In genomic region chr16:66891360-66891759, GRCh38 we compare ENCODE assay signal across 29 cellular contexts. TPM values are rescaled to one million over a fixed set of nuclear protein-coding genes. Genes with fewer than 3 reads are reported as not detected.
A peak's percentile ranks its signal among the peaks of the same experiment; 100 is the strongest.
DNase-seq lines count a peak whose midpoint lies in the region; ATAC-seq and TF ChIP-seq lines count a peak whose summit lies in the region.
"Had no signal": no experiment of that assay in that cellular context is flagged by ENCODE, and none has a peak within 500 bp of the region (broad histone marks: within the 10 kb centered on the region; RNA-seq: fewer than 3 reads in every experiment).

No MANE protein-coding gene starts in this region.

- CTCF ChIA-PET in activated CD4-positive, alpha-beta T cell treated with anti-CD3 and anti-CD28 coated beads for 36 hours (lab: Charles Lee): interaction anchor here (0.7 to 2.7 kb wide), 6 partner anchors 22 to 62 kb away, joined by 3 to 15 read pairs (median 5); partner anchors contain the start of gene NAE1
- CTCF ChIA-PET in MCF 10A (lab: Yijun Ruan, JAX): interaction anchor here (0.7 to 2.4 kb wide), 6 partner anchors 15 to 212 kb away, joined by 3 to 8 read pairs (median 4); partner anchors contain the start of gene NAE1

- ATAC-seq in activated CD4-positive, alpha-beta T cell treated with anti-CD3 and anti-CD28 coated beads for 36 hours: no peak
- ATAC-seq: Right ventricle myocardium inferior had no signal

- H3K9me3 Mint-ChIP-seq in activated CD4-positive, alpha-beta T cell treated with anti-CD3 and anti-CD28 coated beads, Interleukin-2, amount 10 ng/mL, durations not matched to agents 24 days and 14 days: no peaks in the 10 kb centered on the region
- H3K9me3 Mint-ChIP-seq in activated CD4-positive, alpha-beta T cell treated with anti-CD3 and anti-CD28 coated beads for 36 hours (ENCODE audit: low read depth): no peaks in the 10 kb centered on the region
- H3K9me3 Mint-ChIP-seq in MCF 10A (ENCODE audit: unreplicated experiment) (no peaks in the 10 kb centered on the region), nephron progenitor cell (no peaks in the 10 kb centered on the region)
- H3K9me3 Mint-ChIP-seq: CD8-positive, alpha-beta memory T cell; HFFc6 had no signal

- TF ChIP-seq POLR2A in breast epithelium (IDR thresholded peaks at IDR 0.05): no peak

- no peak overlapping the region for H3K27ac ChIP-seq in breast epithelium
- H3K27ac ChIP-seq in effector memory CD4-positive, alpha-beta T cell (ENCODE audit: insufficient read depth, low read length, poor library complexity, severe bottlenecking): no peak overlapping the region
- H3K27ac ChIP-seq: 22Rv1, C4-2B, PC-9, SJSA1 had no signal

- H3K4me3 Mint-ChIP-seq in activated CD4-positive, alpha-beta T cell treated with anti-CD3 and anti-CD28 coated beads, Interleukin-2, amount 10 ng/mL, durations not matched to agents 24 days and 14 days: no peak overlapping the region
- no peak overlapping the region for H3K4me3 Mint-ChIP-seq in activated CD4-positive, alpha-beta T cell treated with anti-CD3 and anti-CD28 coated beads for 36 hours
- H3K4me3 Mint-ChIP-seq in MCF 10A (ENCODE audit: unreplicated experiment): no peak overlapping the region
- H3K4me3 Mint-ChIP-seq in nephron progenitor cell: no peak overlapping the region
- H3K4me3 Mint-ChIP-seq: B cell; CD8-positive, alpha-beta memory T cell; HFFc6 had no signal

- no peaks in the 10 kb centered on the region for H3K27me3 ChIP-seq in breast epithelium
- no peaks in the 10 kb centered on the region for H3K27me3 ChIP-seq in effector memory CD4-positive, alpha-beta T cell (replicated peaks; ENCODE audit: control insufficient read depth, insufficient read depth, low read length, poor library complexity, severe bottlenecking)
- H3K27me3 ChIP-seq: SJSA1 had no signal

- no peaks in the 10 kb centered on the region for H3K36me3 ChIP-seq in breast epithelium
- peaks cover 2% of the 10 kb centered on the region for H3K36me3 ChIP-seq in effector memory CD4-positive, alpha-beta T cell (ENCODE audit: control insufficient read depth, insufficient read depth, low read length)

- H3K9me3 ChIP-seq in breast epithelium: no peaks in the 10 kb centered on the region
- no peaks in the 10 kb centered on the region for H3K9me3 ChIP-seq in effector memory CD4-positive, alpha-beta T cell (ENCODE audit: control insufficient read depth, low read length)
- H3K9me3 ChIP-seq: HAP-1, SJSA1 had no signal

- POLR2A ChIA-PET in activated CD4-positive, alpha-beta T cell treated with anti-CD3 and anti-CD28 coated beads for 36 hours (lab: Charles Lee): no interaction called here
- POLR2A ChIA-PET in MCF 10A (lab: Yijun Ruan, JAX): interaction anchor here (5.2 kb wide), 1 partner anchor 10 kb away, joined by 25 read pairs; the partner anchor contains the start of gene PDP2

- no peak for DNase-seq in activated CD4-positive, alpha-beta T cell treated with anti-CD3 and anti-CD28 coated beads, Interleukin-2, amount 10 ng/mL, durations not matched to agents 24 days and 14 days
- DNase-seq in activated CD4-positive, alpha-beta T cell treated with anti-CD3 and anti-CD28 coated beads for 36 hours: no peak
- DNase-seq in MCF 10A (ENCODE audit: unreplicated experiment): no peak
- DNase-seq in breast epithelium (ENCODE audit: low spot score in 2 of 2): no peak
- no peak for DNase-seq in nephron progenitor cell
- no peak for DNase-seq in effector memory CD4-positive, alpha-beta T cell
- DNase-seq: Calu3; CD8-positive, alpha-beta memory T cell; DMS79 treated with DMSO at 0.1 percent for 48 hours; GF-D8; GOT3; HFFc6; IMR-90; KG1; MM.1S; NCI-H1417; NCI-H1694; NCI-H2029 treated with DMSO at 0.1 percent for 48 hours; NCI-H2227 treated with DMSO at 0.1 percent for 48 hours; NCI-H526 treated with DMSO at 0.1 percent for 48 hours; PC-9 had no signal

- intact Hi-C loops in activated CD4-positive, alpha-beta T cell treated with anti-CD3 and anti-CD28 coated beads, Interleukin-2, amount 10 ng/mL, durations not matched to agents 24 days and 14 days (cut with micrococcal nuclease): no loop called here
- intact Hi-C loops in activated CD4-positive, alpha-beta T cell treated with anti-CD3 and anti-CD28 coated beads for 36 hours (cut with DNase I, micrococcal nuclease): no loop called here
- intact Hi-C loops in MCF 10A (cut with micrococcal nuclease) (no loop called here), breast epithelium (cut with DNase I; ENCODE audit: low total_unique reads) (no loop called here)

- peak overlapping the region; percentile 5 for H3K27ac Mint-ChIP-seq in activated CD4-positive, alpha-beta T cell treated with anti-CD3 and anti-CD28 coated beads, Interleukin-2, amount 10 ng/mL, durations not matched to agents 24 days and 14 days
- H3K27ac Mint-ChIP-seq in activated CD4-positive, alpha-beta T cell treated with anti-CD3 and anti-CD28 coated beads for 36 hours: no peak overlapping the region
- peak overlapping the region; percentile 23 for H3K27ac Mint-ChIP-seq in MCF 10A (ENCODE audit: low read depth, unreplicated experiment)
- peak overlapping the region; percentile 89 for H3K27ac Mint-ChIP-seq in nephron progenitor cell
- H3K27ac Mint-ChIP-seq: B cell, HFFc6 had no signal

- peaks cover 38% of the 10 kb centered on the region for H3K4me1 Mint-ChIP-seq in activated CD4-positive, alpha-beta T cell treated with anti-CD3 and anti-CD28 coated beads, Interleukin-2, amount 10 ng/mL, durations not matched to agents 24 days and 14 days
- peaks cover 28% of the 10 kb centered on the region for H3K4me1 Mint-ChIP-seq in activated CD4-positive, alpha-beta T cell treated with anti-CD3 and anti-CD28 coated beads for 36 hours
- H3K4me1 Mint-ChIP-seq in MCF 10A (ENCODE audit: insufficient read depth, unreplicated experiment) (peaks cover 15% of the 10 kb centered on the region), nephron progenitor cell (peaks cover 26% of the 10 kb centered on the region)
- H3K4me1 Mint-ChIP-seq: B cell had no signal

- peaks cover 45% of the 10 kb centered on the region for H3K36me3 Mint-ChIP-seq in activated CD4-positive, alpha-beta T cell treated with anti-CD3 and anti-CD28 coated beads, Interleukin-2, amount 10 ng/mL, durations not matched to agents 24 days and 14 days (ENCODE audit: low read depth)
- peaks cover 22% of the 10 kb centered on the region for H3K36me3 Mint-ChIP-seq in activated CD4-positive, alpha-beta T cell treated with anti-CD3 and anti-CD28 coated beads for 36 hours (ENCODE audit: low read depth)
- peaks cover 39% of the 10 kb centered on the region for H3K36me3 Mint-ChIP-seq in MCF 10A (ENCODE audit: insufficient read depth, unreplicated experiment)
- peaks cover 12% of the 10 kb centered on the region for H3K36me3 Mint-ChIP-seq in nephron progenitor cell (ENCODE audit: low read depth)

- H3K4me1 ChIP-seq in breast epithelium: peaks cover 4 to 5% of the 10 kb centered on the region in 2 donors
- H3K4me1 ChIP-seq in effector memory CD4-positive, alpha-beta T cell (ENCODE audit: control insufficient read depth, insufficient read depth, low read length, poor library complexity, severe bottlenecking): no peaks in the 10 kb centered on the region

- no TSS peak for BruUV-seq in MCF 10A (replicated peaks; lab: Mats Ljungman, UMichigan)

- H3K4me3 ChIP-seq in breast epithelium: no peak overlapping the region
- H3K4me3 ChIP-seq in effector memory CD4-positive, alpha-beta T cell (ENCODE audit: insufficient read depth, low read depth, low read length, poor library complexity, severe bottlenecking): no peak overlapping the region
- H3K4me3 ChIP-seq: HAP-1, PC-9, SJSA1 had no signal

- TF ChIP-seq CTCF in MCF 10A (IDR thresholded peaks at IDR 0.05; ENCODE audit: unreplicated experiment): no peak
- TF ChIP-seq CTCF in breast epithelium (IDR thresholded peaks at IDR 0.05): no peak
- TF ChIP-seq CTCF in nephron progenitor cell (IDR thresholded peaks at IDR 0.05): no peak

- no peaks in the 10 kb centered on the region for H3K27me3 Mint-ChIP-seq in activated CD4-positive, alpha-beta T cell treated with anti-CD3 and anti-CD28 coated beads, Interleukin-2, amount 10 ng/mL, durations not matched to agents 24 days and 14 days
- no peaks in the 10 kb centered on the region for H3K27me3 Mint-ChIP-seq in activated CD4-positive, alpha-beta T cell treated with anti-CD3 and anti-CD28 coated beads for 36 hours
- no peaks in the 10 kb centered on the region for H3K27me3 Mint-ChIP-seq in MCF 10A (ENCODE audit: insufficient read depth, unreplicated experiment)
- H3K27me3 Mint-ChIP-seq in nephron progenitor cell (ENCODE audit: low read depth, poor library complexity): peaks cover under 1% of the 10 kb centered on the region
- H3K27me3 Mint-ChIP-seq: B cell; CD8-positive, alpha-beta memory T cell had no signal

RNA-seq across cellular contexts. Expression of gene PDP2, which starts 11.0 kb away (rescaled TPM):
- 48.0 and 51.8 TPM in 2 replicates for total RNA-seq in activated CD4-positive, alpha-beta T cell treated with anti-CD3 and anti-CD28 coated beads, Interleukin-2, amount 10 ng/mL, durations not matched to agents 24 days and 14 days
- 10 to 100 TPM; 27.8 to 36.6 TPM for total RNA-seq in activated CD4-positive, alpha-beta T cell treated with anti-CD3 and anti-CD28 coated beads for 36 hours
- total RNA-seq in MCF 10A (2022) (21.5 and 22.8 TPM in 2 replicates), breast epithelium (10 to 100 TPM in 1 of 3 donors, 1 to 10 TPM in 2; 8.8 to 18.6 (median 9.4) TPM)

RNA-seq across cellular contexts. Expression of gene CDH16, which starts 27.3 kb away (rescaled TPM):
- not detected in 2 replicates for total RNA-seq in activated CD4-positive, alpha-beta T cell treated with anti-CD3 and anti-CD28 coated beads, Interleukin-2, amount 10 ng/mL, durations not matched to agents 24 days and 14 days
- total RNA-seq in activated CD4-positive, alpha-beta T cell treated with anti-CD3 and anti-CD28 coated beads for 36 hours: not detected
- total RNA-seq in MCF 10A (2022) (0.25 TPM in 1 of 2 replicates, not detected in the other), breast epithelium (not detected)
- total RNA-seq: B cell; Calu3; CD8-positive, alpha-beta memory T cell; IMR-90; NCI-H460; PC-9; RPMI7951; SJSA1 had no signal

RNA-seq across cellular contexts. Expression of gene RRAD, which starts 34.0 kb away (rescaled TPM):
- total RNA-seq in activated CD4-positive, alpha-beta T cell treated with anti-CD3 and anti-CD28 coated beads, Interleukin-2, amount 10 ng/mL, durations not matched to agents 24 days and 14 days: 1.3 TPM in 2 replicates
- under 1 TPM; 0.19 to 0.55 TPM for total RNA-seq in activated CD4-positive, alpha-beta T cell treated with anti-CD3 and anti-CD28 coated beads for 36 hours
- 0.29 TPM in 1 of 2 replicates, not detected in the other for total RNA-seq in MCF 10A (2022)
- total RNA-seq in breast epithelium: 10 to 100 TPM in 1 of 3 donors, 1 to 10 TPM in 2; 7.7 to 11.1 (median 8.0) TPM

RNA-seq across cellular contexts. Expression of gene CIAO2B, which starts 42.8 kb away (rescaled TPM):
- 170 and 176 TPM in 2 replicates for total RNA-seq in activated CD4-positive, alpha-beta T cell treated with anti-CD3 and anti-CD28 coated beads, Interleukin-2, amount 10 ng/mL, durations not matched to agents 24 days and 14 days
- total RNA-seq in activated CD4-positive, alpha-beta T cell treated with anti-CD3 and anti-CD28 coated beads for 36 hours: 100 to 1,000 TPM; 171 to 186 TPM
- 133 and 159 TPM in 2 replicates for total RNA-seq in MCF 10A (2022)
- total RNA-seq in breast epithelium: 10 to 100 TPM; 45.7 to 77.3 (median 65.4) TPM

RNA-seq across cellular contexts. Expression of gene CES2, which starts 44.0 kb away (rescaled TPM):
- total RNA-seq in activated CD4-positive, alpha-beta T cell treated with anti-CD3 and anti-CD28 coated beads, Interleukin-2, amount 10 ng/mL, durations not matched to agents 24 days and 14 days: 30.6 and 33.6 TPM in 2 replicates
- 10 to 100 TPM; 30.5 to 31.6 TPM for total RNA-seq in activated CD4-positive, alpha-beta T cell treated with anti-CD3 and anti-CD28 coated beads for 36 hours
- 65.7 and 68.7 TPM in 2 replicates for total RNA-seq in MCF 10A (2022)
- 10 to 100 TPM; 25.9 to 33.1 (median 31.9) TPM for total RNA-seq in breast epithelium
